16 cellular contexts compared by ENCODE assay signal in genomic region chr16:790086-790485, GRCh38. TPM values are rescaled to one million over a fixed set of nuclear protein-coding genes. Genes with fewer than 3 reads are reported as not detected.
A peak's percentile ranks its signal among the peaks of the same experiment; 100 is the strongest.
DNase-seq lines count a peak whose midpoint lies in the region; ATAC-seq and TF ChIP-seq lines count a peak whose summit lies in the region.
"Had no signal": no experiment of that assay in that cellular context is flagged by ENCODE, and none has a peak within 500 bp of the region (broad histone marks: within the 10 kb centered on the region; RNA-seq: fewer than 3 reads in every experiment).

No MANE protein-coding gene starts in this region.

- intact Hi-C loops in OCI-LY7 (cut with micrococcal nuclease; ENCODE audit: unreplicated experiment) (no loop called here), psoas muscle (cut with DNase I) (no loop called here)

- BruUV-seq in OCI-LY7 (replicated peaks; lab: Mats Ljungman, UMichigan), result no TSS peak

- no peak for DNase-seq in activated naive CD4-positive, alpha-beta T cell treated with Interleukin-2 at 50 U/mL for 16 hours
- DNase-seq in OCI-LY7 (ENCODE audit: low spot score) (no peak), psoas muscle (no peak), NCI-H510A treated with DMSO at 0.1 percent for 48 hours (lab: John Stamatoyannopoulos, UW) (no peak)
- no peak for DNase-seq in effector memory CD8-positive, alpha-beta T cell
- no peak for DNase-seq in stimulated activated naive CD8-positive, alpha-beta T cell treated with anti-CD3 and anti-CD28 coated beads, Interleukin-15, amount 100 ng/mL, for 72 hours
- no peak for DNase-seq in activated CD4-positive, CD25-positive, alpha-beta regulatory T cell (lab: John Stamatoyannopoulos, UW)
- DNase-seq: activated naive CD4-positive, alpha-beta T cell; EL; foreskin melanocyte; NCI-H1048 had no signal

- no peak overlapping the region for H3K27ac Mint-ChIP-seq in activated naive CD4-positive, alpha-beta T cell treated with anti-CD3 and anti-CD28 coated beads, Interleukin-2, amount 50 U/mL, for 24 hours
- H3K27ac Mint-ChIP-seq in effector memory CD8-positive, alpha-beta T cell, result no peak overlapping the region
- peak overlapping the region; percentile 16 to 42 for H3K27ac Mint-ChIP-seq in stimulated activated naive CD8-positive, alpha-beta T cell treated with anti-CD3 and anti-CD28 coated beads, Interleukin-15, amount 100 ng/mL, for 72 hours

- POLR2A ChIA-PET in OCI-LY7 (lab: Charles Lee), result no interaction called here

- H3K9me2 ChIP-seq in OCI-LY7 (ENCODE audit: insufficient read depth, low read length), result no peaks in the 10 kb centered on the region

- H4K20me1 ChIP-seq in OCI-LY7 (ENCODE audit: insufficient read depth, low read length), result 0 out of 2 replicates have a peak, but pooled peaks cover 4% of the 10 kb centered on the region

- H3K36me3 ChIP-seq in OCI-LY7 (ENCODE audit: insufficient read depth, low read length) (peaks cover 62% of the 10 kb centered on the region), psoas muscle (ENCODE audit: insufficient read depth in 1 of 2, low read depth in 1 of 2) (no peaks in the 10 kb centered on the region)

- H3K4me3 ChIP-seq in OCI-LY7 (ENCODE audit: low read depth, low read length, poor library complexity, severe bottlenecking) (peak overlapping the region; percentile 91), psoas muscle (no peak overlapping the region)
- H3K4me3 ChIP-seq: cardiac muscle cell had no signal

- CTCF ChIA-PET in OCI-LY7 (lab: Charles Lee; ENCODE audit: unreplicated experiment), result no interaction called here

- peak overlapping the region; percentile 95 for H3K4me2 ChIP-seq in OCI-LY7 (ENCODE audit: low read length)

- 93 to 98% (median 95%) methylated on average over 16 to 17 of the region's 17 CpGs for WGBS in psoas muscle, 3 donors

- H3K27me3 ChIP-seq in psoas muscle (ENCODE audit: insufficient read depth in 3 of 3, low read length in 2 of 3), result no peaks in the 10 kb centered on the region
- H3K27me3 ChIP-seq: cardiac muscle cell had no signal

- H3K9me3 ChIP-seq in OCI-LY7 (ENCODE audit: low read length) (no peaks in the 10 kb centered on the region), psoas muscle (no peaks in the 10 kb centered on the region)

- no peaks in the 10 kb centered on the region for H3K36me3 Mint-ChIP-seq in activated naive CD4-positive, alpha-beta T cell treated with anti-CD3 and anti-CD28 coated beads, Interleukin-2, amount 50 U/mL, for 24 hours
- peaks cover 1% of the 10 kb centered on the region for H3K36me3 Mint-ChIP-seq in effector memory CD8-positive, alpha-beta T cell (ENCODE audit: insufficient read depth)

- no peaks in the 10 kb centered on the region for H3K9me3 Mint-ChIP-seq in activated naive CD4-positive, alpha-beta T cell treated with anti-CD3 and anti-CD28 coated beads, Interleukin-2, amount 50 U/mL, for 24 hours
- H3K9me3 Mint-ChIP-seq in effector memory CD8-positive, alpha-beta T cell, result no peaks in the 10 kb centered on the region
- H3K9me3 Mint-ChIP-seq in stimulated activated naive CD8-positive, alpha-beta T cell treated with anti-CD3 and anti-CD28 coated beads, Interleukin-15, amount 100 ng/mL, for 72 hours, result no peaks in the 10 kb centered on the region

- no peak overlapping the region for H2AFZ ChIP-seq in OCI-LY7 (ENCODE audit: low read length)

- H3K79me2 ChIP-seq in OCI-LY7 (ENCODE audit: insufficient read depth, low read depth, low read length), result peaks cover 30% of the 10 kb centered on the region

- TF ChIP-seq CTCF in OCI-LY7 (conservative IDR thresholded peaks at IDR 0.05; ENCODE audit: low read length), result no peak
- TF ChIP-seq CTCF in psoas muscle (IDR thresholded peaks at IDR 0.05), result no peak

- peaks cover 17% of the 10 kb centered on the region for H3K4me1 ChIP-seq in OCI-LY7 (ENCODE audit: insufficient read depth, low read length, poor library complexity, severe bottlenecking)
- H3K4me1 ChIP-seq in psoas muscle, result peaks cover 14% of the 10 kb centered on the region

- peak overlapping the region; percentile 26 for H3K4me3 Mint-ChIP-seq in activated naive CD4-positive, alpha-beta T cell treated with anti-CD3 and anti-CD28 coated beads, Interleukin-2, amount 50 U/mL, for 24 hours
- H3K4me3 Mint-ChIP-seq in effector memory CD8-positive, alpha-beta T cell, result peak overlapping the region; percentile 59 to 68
- H3K4me3 Mint-ChIP-seq in stimulated activated naive CD8-positive, alpha-beta T cell treated with anti-CD3 and anti-CD28 coated beads, Interleukin-15, amount 100 ng/mL, for 72 hours, result peak overlapping the region; percentile 85 to 89

- no peak for ATAC-seq in effector memory CD8-positive, alpha-beta T cell (replicated peaks)
- no peak for ATAC-seq in stimulated activated naive CD8-positive, alpha-beta T cell treated with anti-CD3 and anti-CD28 coated beads, Interleukin-15, amount 100 ng/mL, for 72 hours
- ATAC-seq in psoas muscle, result no peak

- H3K27me3 Mint-ChIP-seq in activated naive CD4-positive, alpha-beta T cell treated with anti-CD3 and anti-CD28 coated beads, Interleukin-2, amount 50 U/mL, for 24 hours, result no peaks in the 10 kb centered on the region
- no peaks in the 10 kb centered on the region for H3K27me3 Mint-ChIP-seq in effector memory CD8-positive, alpha-beta T cell
- H3K27me3 Mint-ChIP-seq in stimulated activated naive CD8-positive, alpha-beta T cell treated with anti-CD3 and anti-CD28 coated beads, Interleukin-15, amount 100 ng/mL, for 72 hours, result no peaks in the 10 kb centered on the region

- H3K4me1 Mint-ChIP-seq in activated naive CD4-positive, alpha-beta T cell treated with anti-CD3 and anti-CD28 coated beads, Interleukin-2, amount 50 U/mL, for 24 hours, result no peaks in the 10 kb centered on the region
- H3K4me1 Mint-ChIP-seq in effector memory CD8-positive, alpha-beta T cell (ENCODE audit: low read depth in 2 of 2), result peaks cover 2 to 7% of the 10 kb centered on the region in 2 donors
- peaks cover 47% of the 10 kb centered on the region for H3K4me1 Mint-ChIP-seq in stimulated activated naive CD8-positive, alpha-beta T cell treated with anti-CD3 and anti-CD28 coated beads, Interleukin-15, amount 100 ng/mL, for 72 hours

- H3K27ac ChIP-seq in OCI-LY7 (ENCODE audit: low read depth, low read length, poor library complexity, severe bottlenecking) (no peak overlapping the region), psoas muscle (no peak overlapping the region)
- H3K27ac ChIP-seq: cardiac muscle cell had no signal

RNA-seq across cellular contexts. Expression of gene CHTF18, which starts 1.7 kb away (rescaled TPM):
- 98.9 and 125 TPM in 2 replicates for total RNA-seq in OCI-LY7 (2014; rRNA removed; shearing (Covaris generic))
- total RNA-seq in OCI-LY7 (2022), result 145 and 146 TPM in 2 replicates
- 1 to 10 TPM; 2.5 to 4.5 (median 4.0) TPM for total RNA-seq in psoas muscle
- polyA plus RNA-seq in psoas muscle, result 1 to 10 TPM; 1.7 to 8.4 (median 2.2) TPM

RNA-seq across cellular contexts. Expression of gene RPUSD1, which starts 1.9 kb away (rescaled TPM):
- 51.4 and 64.1 TPM in 2 replicates for total RNA-seq in OCI-LY7 (2014; rRNA removed; shearing (Covaris generic))
- total RNA-seq in OCI-LY7 (2022), result 42.1 and 48.6 TPM in 2 replicates
- 10 to 100 TPM in 1 of 4 donors, 1 to 10 TPM in 3; 4.4 to 10.9 (median 7.6) TPM for total RNA-seq in psoas muscle
- 10 to 100 TPM; 11.7 to 25.7 (median 25.2) TPM for polyA plus RNA-seq in psoas muscle

RNA-seq across cellular contexts. Expression of gene GNG13, which starts 10.4 kb away (rescaled TPM):
- not detected in 2 replicates for total RNA-seq in OCI-LY7 (2014; rRNA removed; shearing (Covaris generic))
- total RNA-seq in OCI-LY7 (2022) (not detected in 2 replicates), psoas muscle (not detected)
- polyA plus RNA-seq in psoas muscle, result not detected
- total RNA-seq: cardiac muscle cell; liver; T-helper 2 cell treated with Interferon-gamma antibody and Interleukin-4, amounts not matched to agents 100 ng/mL and 5 ng/mL, for 36 hours had no signal
- polyA plus RNA-seq: liver, neural cell had no signal

RNA-seq across cellular contexts. Expression of gene MSLN, which starts 29.6 kb away (rescaled TPM):
- total RNA-seq in OCI-LY7 (2014; rRNA removed; shearing (Covaris generic)), result 0.13 TPM in 1 of 2 replicates, not detected in the other
- total RNA-seq in OCI-LY7 (2022) (0.30 and 0.44 TPM in 2 replicates), psoas muscle (under 1 TPM in 1 of 4 donors, not detected in 3; 0.17 TPM)
- polyA plus RNA-seq in psoas muscle, result under 1 TPM; 0.03 to 0.10 (median 0.08) TPM
- polyA plus RNA-seq: cardiac muscle cell had no signal

RNA-seq across cellular contexts. Expression of gene CIAO3, which starts 49.3 kb away (rescaled TPM):
- total RNA-seq in OCI-LY7 (2014; rRNA removed; shearing (Covaris generic)), result 142 and 169 TPM in 2 replicates
- total RNA-seq in OCI-LY7 (2022) (156 and 173 TPM in 2 replicates), psoas muscle (10 to 100 TPM; 12.3 to 25.9 (median 23.6) TPM)
- 10 to 100 TPM; 26.7 to 43.0 (median 38.9) TPM for polyA plus RNA-seq in psoas muscle

Comparison
In these comparisons a context has a peak if more than half of its experiments do, and no peak if none do; other contexts are left out.
1. H3K27ac Mint-ChIP-seq: peak in stimulated activated naive CD8-positive, alpha-beta T cell treated with anti-CD3 and anti-CD28 coated beads, Interleukin-15, amount 100 ng/mL, for 72 hours (2 of 2); none in activated naive CD4-positive, alpha-beta T cell treated with anti-CD3 and anti-CD28 coated beads, Interleukin-2, amount 50 U/mL, for 24 hours (single experiment) and effector memory CD8-positive, alpha-beta T cell (0 of 2).
2. H3K4me3 Mint-ChIP-seq: peak in every context shown above with its lines; median percentile 87 in stimulated activated naive CD8-positive, alpha-beta T cell treated with anti-CD3 and anti-CD28 coated beads, Interleukin-15, amount 100 ng/mL, for 72 hours; 64 in effector memory CD8-positive, alpha-beta T cell; 26 in activated naive CD4-positive, alpha-beta T cell treated with anti-CD3 and anti-CD28 coated beads, Interleukin-2, amount 50 U/mL, for 24 hours.
3. RNA of gene CHTF18, which starts 1.7 kb away (total RNA-seq): 98.9 to 146 TPM in OCI-LY7; 2.5 to 4.5 TPM in psoas muscle; every median in the first group is over 10 times any median in the second.